In genomic region chr18:48888681-48889080, GRCh38 we compare ENCODE assay signal across 13 cellular contexts.
"Had no signal": no experiment of that assay in that cellular context is flagged by ENCODE, and none has a peak within 500 bp of the region (broad histone marks: within the 10 kb centered on the region; RNA-seq: fewer than 3 reads in every experiment).

No MANE protein-coding gene starts in this region.

- DNase-seq: activated CD4-positive, alpha-beta T cell treated with anti-CD3 and anti-CD28 coated beads, Interleukin-2, amount 10 ng/mL, durations not matched to agents 24 days and 14 days; activated CD8-positive, alpha-beta T cell treated with anti-CD3 and anti-CD28 coated beads, Interleukin-2, amount 10 ng/mL, durations not matched to agents 7 days and 5 days; activated T-cell treated with anti-CD3 and anti-CD28 coated beads, Interleukin-2, amount 50 U/mL, for 24 hours; erythroblast; foreskin melanocyte; stimulated activated naive CD4-positive, alpha-beta T cell; T-helper 1 cell; T-helper 9 cell had no signal

- H3K4me3 ChIP-seq: lung, psoas muscle, thyroid gland had no signal

- H3K36me3 Mint-ChIP-seq: activated naive CD8-positive, alpha-beta T cell had no signal

- H3K9me3 ChIP-seq: psoas muscle, thyroid gland had no signal

- ATAC-seq: activated CD8-positive, alpha-beta T cell treated with anti-CD3 and anti-CD28 coated beads, Interleukin-2, amount 10 ng/mL, durations not matched to agents 7 days and 5 days had no signal

- H3K27ac Mint-ChIP-seq: activated CD4-positive, alpha-beta T cell treated with anti-CD3 and anti-CD28 coated beads, Interleukin-2, amount 10 ng/mL, durations not matched to agents 24 days and 14 days; activated CD8-positive, alpha-beta T cell treated with anti-CD3 and anti-CD28 coated beads, Interleukin-2, amount 10 ng/mL, durations not matched to agents 7 days and 5 days; activated naive CD8-positive, alpha-beta T cell; activated T-cell treated with anti-CD3 and anti-CD28 coated beads, Interleukin-2, amount 50 U/mL, for 24 hours; activated T-helper 2 cell treated with anti-CD3 and anti-CD28 coated beads, Interferon-gamma antibody, Interleukin-2, Interleukin-4, amounts not matched to agents 10 μg/mL and 5 μg/mL and 100 μg/mL, durations not matched to agents 14 hours and 24 hours and 36 hours had no signal

- H3K9me3 Mint-ChIP-seq: activated CD4-positive, alpha-beta T cell treated with anti-CD3 and anti-CD28 coated beads, Interleukin-2, amount 10 ng/mL, durations not matched to agents 24 days and 14 days; activated T-cell treated with anti-CD3 and anti-CD28 coated beads, Interleukin-2, amount 50 U/mL, for 24 hours; activated T-helper 2 cell treated with anti-CD3 and anti-CD28 coated beads, Interferon-gamma antibody, Interleukin-2, Interleukin-4, amounts not matched to agents 10 μg/mL and 5 μg/mL and 100 μg/mL, durations not matched to agents 14 hours and 24 hours and 36 hours had no signal

- H3K27me3 ChIP-seq: thyroid gland had no signal

- H3K27me3 Mint-ChIP-seq: activated CD4-positive, alpha-beta T cell treated with anti-CD3 and anti-CD28 coated beads, Interleukin-2, amount 10 ng/mL, durations not matched to agents 24 days and 14 days; activated naive CD8-positive, alpha-beta T cell; activated T-cell treated with anti-CD3 and anti-CD28 coated beads, Interleukin-2, amount 50 U/mL, for 24 hours had no signal

- H3K36me3 ChIP-seq: thyroid gland had no signal

- H3K4me3 Mint-ChIP-seq: activated CD4-positive, alpha-beta T cell treated with anti-CD3 and anti-CD28 coated beads, Interleukin-2, amount 10 ng/mL, durations not matched to agents 24 days and 14 days; activated CD8-positive, alpha-beta T cell treated with anti-CD3 and anti-CD28 coated beads, Interleukin-2, amount 10 ng/mL, durations not matched to agents 7 days and 5 days; activated naive CD8-positive, alpha-beta T cell; activated T-cell treated with anti-CD3 and anti-CD28 coated beads, Interleukin-2, amount 50 U/mL, for 24 hours had no signal

- H3K27ac ChIP-seq: psoas muscle, thyroid gland had no signal
